ENCODE assay signal across 9 cellular contexts in genomic region chr1:213051881-213052202, GRCh38. TPM values are rescaled to one million over a fixed set of nuclear protein-coding genes. Genes with fewer than 3 reads are reported as not detected.
DNase-seq lines count a peak whose midpoint lies in the region; ATAC-seq and TF ChIP-seq lines count a peak whose summit lies in the region.
"Had no signal": no experiment of that assay in that cellular context is flagged by ENCODE, and none has a peak within 500 bp of the region (broad histone marks: within the 10 kb centered on the region; RNA-seq: fewer than 3 reads in every experiment).

No MANE protein-coding gene starts in this region.

- H3K9ac ChIP-seq in BLaER1 (0 out of 2 replicates have a peak overlapping the region, but pooled peaks have one; percentile 70), KMS-11 (peak overlapping the region; percentile 45; the same call in 1 of the 2 replicates), neural cell (ENCODE audit: low read length) (peak overlapping the region; percentile 77)

- H3K9me3 ChIP-seq in BLaER1 (peaks cover 22% of the 10 kb centered on the region), neural cell (ENCODE audit: low read length) (no peaks in the 10 kb centered on the region)

- peaks cover 10% of the 10 kb centered on the region for H3K9me3 Mint-ChIP-seq in dendritic cell treated with granulocyte-macrophage colony-stimulating factor and Interleukin-4, amounts not matched to agents 40 ng/mL and 50 ng/mL, for 4 days

- no peaks in the 10 kb centered on the region for H3K27me3 Mint-ChIP-seq in dendritic cell treated with granulocyte-macrophage colony-stimulating factor and Interleukin-4, amounts not matched to agents 40 ng/mL and 50 ng/mL, for 4 days

- peaks cover 41% of the 10 kb centered on the region for H3K4me1 Mint-ChIP-seq in dendritic cell treated with granulocyte-macrophage colony-stimulating factor and Interleukin-4, amounts not matched to agents 40 ng/mL and 50 ng/mL, for 4 days (ENCODE audit: low read depth)

- H3K36me3 ChIP-seq in BLaER1 (no peaks in the 10 kb centered on the region), KMS-11 (ENCODE audit: insufficient read depth) (no peaks in the 10 kb centered on the region), neural cell (ENCODE audit: insufficient read depth, low read length) (no peaks in the 10 kb centered on the region)

- H4K20me1 ChIP-seq in BLaER1 (no peaks in the 10 kb centered on the region), KMS-11 (ENCODE audit: insufficient read depth) (no peaks in the 10 kb centered on the region), neural cell (ENCODE audit: insufficient read depth) (no peaks in the 10 kb centered on the region)

- H3K27ac Mint-ChIP-seq in dendritic cell treated with granulocyte-macrophage colony-stimulating factor and Interleukin-4, amounts not matched to agents 40 ng/mL and 50 ng/mL, for 4 days: peak overlapping the region; percentile 95

- H3K4me3 Mint-ChIP-seq in dendritic cell treated with granulocyte-macrophage colony-stimulating factor and Interleukin-4, amounts not matched to agents 40 ng/mL and 50 ng/mL, for 4 days: peak overlapping the region; percentile 99

- TF ChIP-seq CTCF in KMS-11 (conservative IDR thresholded peaks at IDR 0.05; ENCODE audit: low read depth, low read length) (no peak), neural cell (IDR thresholded peaks at IDR 0.05; ENCODE audit: poor library complexity, severe bottlenecking) (no peak)

- H3K9me2 ChIP-seq in neural cell (ENCODE audit: insufficient read depth, low read length): no peaks in the 10 kb centered on the region

- H3F3A ChIP-seq in neural cell (ENCODE audit: insufficient read depth, low read length, poor library complexity, severe bottlenecking): no peaks in the 10 kb centered on the region

- H3K4me3 ChIP-seq in BLaER1 (peak overlapping the region; percentile 76), KMS-11 (IDR thresholded peaks at IDR 0.05; ENCODE audit: insufficient read depth, low read depth, low read length) (peak overlapping the region; percentile 95), neural cell (ENCODE audit: low read length) (peak overlapping the region; percentile 89)

- no peak for DNase-seq in effector CD4-positive, alpha-beta T cell
- DNase-seq in islet precursor cell (no peak), cerebellum (ENCODE audit: low spot score) (no peak)
- DNase-seq: T-helper 9 cell had no signal

- ATAC-seq in HG03280 (IDR thresholded peaks at IDR 0.05; ENCODE audit: unreplicated experiment): no peak

- TF ChIP-seq EP300 in neural cell (conservative IDR thresholded peaks at IDR 0.05; ENCODE audit: poor library complexity, severe bottlenecking): no peak

- intact Hi-C loops in dendritic cell treated with granulocyte-macrophage colony-stimulating factor and Interleukin-4, amounts not matched to agents 40 ng/mL and 50 ng/mL, for 4 days (cut with micrococcal nuclease): loop anchor here (1.0 kb wide), 1 partner anchor 37 kb away; the partner anchor contains the start of gene ANGEL2

- peaks cover 19% of the 10 kb centered on the region for H3K36me3 Mint-ChIP-seq in dendritic cell treated with granulocyte-macrophage colony-stimulating factor and Interleukin-4, amounts not matched to agents 40 ng/mL and 50 ng/mL, for 4 days (ENCODE audit: low read depth)

- H2AFZ ChIP-seq in KMS-11 (ENCODE audit: low read depth) (peak overlapping the region; percentile 100), neural cell (ENCODE audit: low read depth, low read length) (peak overlapping the region; percentile 100)

- H3K27me3 ChIP-seq in BLaER1 (no peaks in the 10 kb centered on the region), KMS-11 (ENCODE audit: insufficient read depth, low read depth) (no peaks in the 10 kb centered on the region), neural cell (ENCODE audit: insufficient read depth, low read depth, low read length) (no peaks in the 10 kb centered on the region)

- H3K27ac ChIP-seq in BLaER1 (no peak overlapping the region), KMS-11 (peak overlapping the region; percentile 38; the same call in 1 of the 2 replicates), neural cell (ENCODE audit: low read length) (no peak overlapping the region)

- H3K4me2 ChIP-seq in BLaER1 (peak overlapping the region; percentile 79), KMS-11 (peak overlapping the region; percentile 81), neural cell (ENCODE audit: low read length) (peak overlapping the region; percentile 68)

- H3K79me2 ChIP-seq in KMS-11 (ENCODE audit: insufficient read depth, low read depth) (no peaks in the 10 kb centered on the region; the same call in 1 of the 2 replicates), neural cell (replicated peaks; ENCODE audit: insufficient read depth, low read length) (peaks cover 33% of the 10 kb centered on the region)

- TF ChIP-seq RAD21 in neural cell (conservative IDR thresholded peaks at IDR 0.05): no peak

- H3K4me1 ChIP-seq in BLaER1 (peaks cover 12% of the 10 kb centered on the region), KMS-11 (ENCODE audit: low read depth, poor library complexity, severe bottlenecking) (peaks cover 29% of the 10 kb centered on the region)

TF ChIP-seq in neural cell, 6 proteins besides CTCF, POLR2A, EP300 and RAD21:
- no peak for TF ChIP-seq SMC3 (conservative IDR thresholded peaks at IDR 0.05; ENCODE audit: poor library complexity)
- no peak for TF ChIP-seq EZH2 (IDR thresholded peaks at IDR 0.05; ENCODE audit: borderline replicate concordance, insufficient read depth, low read length, poor library complexity, severe bottlenecking)
- no peak for TF ChIP-seq POLR2AphosphoS5 (IDR thresholded peaks at IDR 0.05)
- TF ChIP-seq REST (IDR thresholded peaks at IDR 0.05; ENCODE audit: borderline replicate concordance): no peak
- no peak for TF ChIP-seq TAF1 (IDR thresholded peaks at IDR 0.05; ENCODE audit: low read depth)
- no peak for TF ChIP-seq MXI1 (conservative IDR thresholded peaks at IDR 0.05; ENCODE audit: poor library complexity, severe bottlenecking)
TF ChIP-seq in neural cell: peak in this region for 0.

RNA-seq across cellular contexts. Expression of gene RPS6KC1, which starts 0.8 kb away (rescaled TPM):
- 26.0 and 28.1 TPM in 2 replicates for polyA plus RNA-seq in neural cell
- 81.8 and 84.4 TPM in 2 replicates for polyA minus RNA-seq in neural cell
- total RNA-seq in cerebellum: 63.3 TPM

RNA-seq across cellular contexts. Expression of gene ANGEL2, which starts 36.2 kb away (rescaled TPM):
- 58.7 and 60.7 TPM in 2 replicates for polyA plus RNA-seq in neural cell
- polyA minus RNA-seq in neural cell: 72.2 and 73.8 TPM in 2 replicates
- total RNA-seq in cerebellum: 71.0 TPM
